ENCODE assay signal across 13 cellular contexts in the genomic region with DNA sequence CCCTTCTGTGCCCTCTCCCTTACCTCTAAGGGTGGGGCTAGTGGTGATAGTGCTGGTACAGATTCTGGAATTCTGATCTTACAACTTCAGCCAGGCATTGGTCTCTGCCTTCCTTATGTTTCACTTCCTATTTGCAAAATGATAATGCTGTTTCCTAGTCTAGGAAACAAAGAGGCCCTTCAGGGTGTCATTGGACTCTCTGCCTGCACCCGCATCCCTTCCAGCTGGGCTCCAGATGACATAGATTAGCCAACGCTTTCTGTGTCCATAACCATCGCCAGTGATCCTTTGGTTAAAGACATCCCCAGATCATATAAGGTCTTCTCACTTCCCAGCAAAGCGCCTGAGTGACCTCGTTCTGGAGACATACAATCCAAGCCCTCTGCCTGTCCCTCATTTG.
"Had no signal": no experiment of that assay in that cellular context is flagged by ENCODE, and none has a peak within 500 bp of the region (broad histone marks: within the 10 kb centered on the region; RNA-seq: fewer than 3 reads in every experiment).

No MANE protein-coding gene starts in this region.

- DNase-seq: activated CD4-positive, alpha-beta T cell treated with anti-CD3 and anti-CD28 coated beads, Interleukin-2, amount 50 U/mL, for 1 hour; activated naive CD4-positive, alpha-beta T cell; dorsolateral prefrontal cortex; kidney glomerular epithelial cell; left ventricle myocardium superior; mesenchymal stem cell; occipital lobe; stimulated activated naive CD8-positive, alpha-beta T cell treated with anti-CD3 and anti-CD28 coated beads, Interleukin-15, amount 100 ng/mL, for 72 hours; testis had no signal

- H3K27ac Mint-ChIP-seq: activated T-helper 1 cell treated with anti-CD3 and anti-CD28 coated beads, Interleukin-12 subunit alpha, Interleukin-12 subunit beta, Interleukin-2, Interleukin-4 antibody, amounts not matched to agents 30 ng/mL and 10 ng/mL and 1 ng/mL, durations not matched to agents 14 hours and 24 hours and 36 hours; nephron; progenitor cell of endocrine pancreas; stimulated activated naive CD8-positive, alpha-beta T cell treated with anti-CD3 and anti-CD28 coated beads, Interleukin-15, amount 100 ng/mL, for 72 hours had no signal

- H3K4me3 ChIP-seq: dorsolateral prefrontal cortex, right atrium auricular region, testis had no signal

- ATAC-seq: left ventricle myocardium superior had no signal

- H3K27ac ChIP-seq: dorsolateral prefrontal cortex, right atrium auricular region, testis had no signal

- H3K27me3 ChIP-seq: dorsolateral prefrontal cortex, right atrium auricular region, testis had no signal

- H3K4me1 ChIP-seq: right atrium auricular region had no signal

- H3K36me3 ChIP-seq: right atrium auricular region had no signal

- H3K4me3 Mint-ChIP-seq: activated T-helper 1 cell treated with anti-CD3 and anti-CD28 coated beads, Interleukin-12 subunit alpha, Interleukin-12 subunit beta, Interleukin-2, Interleukin-4 antibody, amounts not matched to agents 30 ng/mL and 10 ng/mL and 1 ng/mL, durations not matched to agents 14 hours and 24 hours and 36 hours; nephron; stimulated activated naive CD8-positive, alpha-beta T cell treated with anti-CD3 and anti-CD28 coated beads, Interleukin-15, amount 100 ng/mL, for 72 hours had no signal

- H3K9me3 ChIP-seq: right atrium auricular region, testis had no signal

- H3K27me3 Mint-ChIP-seq: stimulated activated naive CD8-positive, alpha-beta T cell treated with anti-CD3 and anti-CD28 coated beads, Interleukin-15, amount 100 ng/mL, for 72 hours had no signal
